Comparison of ENCODE assay signal across 12 cellular contexts in the genomic region with DNA sequence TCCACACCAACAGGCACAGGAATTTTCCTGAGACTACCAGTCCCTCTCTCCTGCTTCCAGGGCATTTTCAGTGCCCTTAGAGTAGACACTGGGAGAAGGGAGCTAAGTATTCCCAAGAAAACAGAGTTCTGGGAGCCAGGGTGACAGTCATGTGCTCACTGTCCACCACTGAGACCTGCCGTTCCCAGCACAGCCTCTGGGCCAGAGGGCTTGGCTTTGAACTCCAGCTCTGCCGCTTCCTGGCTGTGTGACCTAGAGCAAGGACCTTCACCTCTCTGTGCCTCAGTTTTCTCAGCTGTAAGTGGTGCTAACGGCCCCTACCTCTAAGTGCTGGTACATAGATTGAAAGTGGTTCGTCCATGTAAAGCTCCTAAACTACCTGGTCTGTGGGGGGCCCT. TPM values are rescaled to one million over a fixed set of nuclear protein-coding genes. Genes with fewer than 3 reads are reported as not detected.
DNase-seq lines count a peak whose midpoint lies in the region; ATAC-seq and TF ChIP-seq lines count a peak whose summit lies in the region.
"Had no signal": no experiment of that assay in that cellular context is flagged by ENCODE, and none has a peak within 500 bp of the region (broad histone marks: within the 10 kb centered on the region; RNA-seq: fewer than 3 reads in every experiment).

No MANE protein-coding gene starts in this region.

- H3K9me3 ChIP-seq in left lung (no peaks in the 10 kb centered on the region), upper lobe of left lung (no peaks in the 10 kb centered on the region), MG63 (no peaks in the 10 kb centered on the region)

- H3K4me3 ChIP-seq in left lung (no peak overlapping the region), upper lobe of left lung (no peak overlapping the region), MG63 (no peak overlapping the region)

- ATAC-seq in left lung: peak; percentile 1
- no peak for ATAC-seq in upper lobe of left lung (ENCODE audit: low FRiP score in 2 of 2)
- ATAC-seq: PC-3 had no signal

- H3K27ac ChIP-seq in left lung (peak overlapping the region; percentile 48 to 57), upper lobe of left lung (peak overlapping the region; percentile 10 to 84 (median 48))
- H3K27ac ChIP-seq: epithelial cell of prostate had no signal

- no peak for TF ChIP-seq POLR2A in upper lobe of left lung (IDR thresholded peaks at IDR 0.05)

- peaks cover 14% of the 10 kb centered on the region for H3K36me3 Mint-ChIP-seq in T-helper 1 cell treated with Interleukin-12 subunit alpha and Interleukin-12 subunit beta and Interleukin-4 antibody, amounts not matched to agents 30 μg/mL and 1 μg/mL, for 36 hours (ENCODE audit: low read depth)

- H3K4me1 ChIP-seq in left lung: peaks cover 15 to 61% of the 10 kb centered on the region in 2 donors
- H3K4me1 ChIP-seq in upper lobe of left lung: peaks cover 49 to 65% (median 54%) of the 10 kb centered on the region in 4 donors

- H3K4me1 Mint-ChIP-seq in T-helper 1 cell treated with Interleukin-12 subunit alpha and Interleukin-12 subunit beta and Interleukin-4 antibody, amounts not matched to agents 30 μg/mL and 1 μg/mL, for 36 hours (ENCODE audit: low read depth): peaks cover 21% of the 10 kb centered on the region

- peak; percentile 12 for DNase-seq in stimulated activated CD4-positive, alpha-beta T cell treated with anti-CD3 and anti-CD28 coated beads, Interleukin-15, amount 100 ng/mL, for 24 hours
- DNase-seq in stimulated activated CD4-positive, alpha-beta T cell treated with anti-CD3 and anti-CD28 coated beads, Interleukin-4, amount 100 ng/mL, for 4 hours: no peak
- no peak for DNase-seq in left lung
- DNase-seq in upper lobe of left lung: no peak
- no peak for DNase-seq in MG63
- no peak for DNase-seq in NCI-H526 (lab: John Stamatoyannopoulos, UW)
- no peak for DNase-seq in NCI-H345 (lab: John Stamatoyannopoulos, UW)
- DNase-seq: activated CD4-positive, alpha-beta T cell treated with anti-CD3 and anti-CD28 coated beads for 48 hours; PC-3; stimulated activated CD4-positive, alpha-beta T cell treated with anti-CD3 and anti-CD28 coated beads, Interleukin-2, amount 100 ng/mL, for 24 hours had no signal

- no peak for TF ChIP-seq EP300 in upper lobe of left lung (IDR thresholded peaks at IDR 0.05)

- 67 to 73% methylated on average over 3 to 4 of the region's 4 CpGs for WGBS in upper lobe of left lung, 2 donors

- H3K27ac Mint-ChIP-seq in T-helper 1 cell treated with Interleukin-12 subunit alpha and Interleukin-12 subunit beta and Interleukin-4 antibody, amounts not matched to agents 30 μg/mL and 1 μg/mL, for 36 hours: peak overlapping the region; percentile 63

- no peaks in the 10 kb centered on the region for H3K27me3 Mint-ChIP-seq in T-helper 1 cell treated with Interleukin-12 subunit alpha and Interleukin-12 subunit beta and Interleukin-4 antibody, amounts not matched to agents 30 μg/mL and 1 μg/mL, for 36 hours (ENCODE audit: low read depth)

- H3K9me3 Mint-ChIP-seq in T-helper 1 cell treated with Interleukin-12 subunit alpha and Interleukin-12 subunit beta and Interleukin-4 antibody, amounts not matched to agents 30 μg/mL and 1 μg/mL, for 36 hours: no peaks in the 10 kb centered on the region

- H3K27me3 ChIP-seq in left lung (no peaks in the 10 kb centered on the region), upper lobe of left lung (no peaks in the 10 kb centered on the region), MG63 (no peaks in the 10 kb centered on the region)

- H3K36me3 ChIP-seq in left lung (peaks cover 0 to 15% of the 10 kb centered on the region in 2 donors), upper lobe of left lung (peaks cover 0 to 18% (median 16%) of the 10 kb centered on the region in 4 donors), MG63 (peaks cover 3% of the 10 kb centered on the region; the same call in 1 of the 2 replicates)

- TF ChIP-seq CTCF in left lung (IDR thresholded peaks at IDR 0.05): no peak
- TF ChIP-seq CTCF in upper lobe of left lung (IDR thresholded peaks at IDR 0.05): no peak

- no peak overlapping the region for H3K4me3 Mint-ChIP-seq in T-helper 1 cell treated with Interleukin-12 subunit alpha and Interleukin-12 subunit beta and Interleukin-4 antibody, amounts not matched to agents 30 μg/mL and 1 μg/mL, for 36 hours

- intact Hi-C loops in left lung (cut with DNase I): no loop called here

RNA-seq across cellular contexts. Expression of gene UBALD2, which starts 9.4 kb away (rescaled TPM):
- 10 to 100 TPM; 45.7 to 52.7 TPM for total RNA-seq in left lung
- total RNA-seq in upper lobe of left lung: 10 to 100 TPM in 5 of 6 donors, 1 to 10 TPM in 1; 8.4 to 74.9 (median 26.8) TPM
- 1.2 and 7.0 TPM in 2 replicates for total RNA-seq in MG63 (2014; rRNA removed; shearing (Covaris generic); ENCODE audit: low replicate concordance)

RNA-seq across cellular contexts. Expression of gene QRICH2, which starts 33.5 kb away (rescaled TPM):
- total RNA-seq in left lung (1 to 10 TPM; 2.8 to 3.3 TPM), upper lobe of left lung (1 to 10 TPM; 1.7 to 9.4 (median 2.8) TPM)
- 0.92 and 3.4 TPM in 2 replicates for total RNA-seq in MG63 (2014; rRNA removed; shearing (Covaris generic); ENCODE audit: low replicate concordance)

RNA-seq across cellular contexts. Expression of gene RNF157, which starts 34.3 kb away (rescaled TPM):
- 1 to 10 TPM in 1 of 2 donors, under 1 TPM in 1; 0.79 to 1.4 TPM for total RNA-seq in left lung
- 10 to 100 TPM in 1 of 6 donors, 1 to 10 TPM in 5; 1.1 to 14.7 (median 2.5) TPM for total RNA-seq in upper lobe of left lung
- 0.40 and 0.94 TPM in 2 replicates for total RNA-seq in MG63 (2014; rRNA removed; shearing (Covaris generic); ENCODE audit: low replicate concordance)
